Comparison of ENCODE assay signal across 8 cellular contexts in genomic region chr21:37257967-37258877, GRCh38. TPM values are rescaled to one million over a fixed set of nuclear protein-coding genes. Genes with fewer than 3 reads are reported as not detected.
DNase-seq lines count a peak whose midpoint lies in the region; ATAC-seq and TF ChIP-seq lines count a peak whose summit lies in the region.

No MANE protein-coding gene starts in this region.

- H3K9me3 ChIP-seq in psoas muscle (no peaks in the 10 kb centered on the region), uterus (no peaks in the 10 kb centered on the region)

- peak overlapping the region; percentile 87 for H3K4me3 Mint-ChIP-seq in activated naive CD8-positive, alpha-beta T cell treated with anti-CD3 and anti-CD28 coated beads for 36 hours

- peak overlapping the region; percentile 95 for H3K27ac Mint-ChIP-seq in activated naive CD8-positive, alpha-beta T cell treated with anti-CD3 and anti-CD28 coated beads for 36 hours

- ATAC-seq in GM21737 (IDR thresholded peaks at IDR 0.05; ENCODE audit: unreplicated experiment) (peak; percentile 60), left cardiac atrium (peak; percentile 71 to 74), psoas muscle (peak; percentile 72 to 82 (median 75))

- peaks cover 28% of the 10 kb centered on the region for H3K4me1 ChIP-seq in psoas muscle
- H3K4me1 ChIP-seq in uterus, result no peaks in the 10 kb centered on the region

- H3K36me3 Mint-ChIP-seq in activated naive CD8-positive, alpha-beta T cell treated with anti-CD3 and anti-CD28 coated beads for 36 hours, result peaks cover 32% of the 10 kb centered on the region

- TF ChIP-seq POLR2A in uterus (IDR thresholded peaks at IDR 0.05), result no peak

- TF ChIP-seq CTCF in LNCaP clone FGC (IDR thresholded peaks at IDR 0.05; ENCODE audit: control insufficient read depth, extremely low read depth, insufficient read depth) (no peak), psoas muscle (IDR thresholded peaks at IDR 0.05) (no peak), uterus (IDR thresholded peaks at IDR 0.05) (no peak)

- intact Hi-C loops in left cardiac atrium (cut with DNase I), result loop anchor here in 1 of 2 donors (5.0 kb wide), 1 partner anchor 36 kb away; no protein-coding TSS in a partner anchor
- intact Hi-C loops in psoas muscle (cut with DNase I), result loop anchor here (5.0 to 10.0 kb wide), 3 partner anchors 36 to 214 kb away; no protein-coding TSS in a partner anchor
- intact Hi-C loops in uterus (cut with DNase I; ENCODE audit: low total_unique reads), result no loop called here

- WGBS in psoas muscle, 3 donors, result 5 to 9% (median 7%) methylated on average over 55 of the region's 55 CpGs

- H3K4me1 Mint-ChIP-seq in activated naive CD8-positive, alpha-beta T cell treated with anti-CD3 and anti-CD28 coated beads for 36 hours, result peaks cover 34% of the 10 kb centered on the region

- H3K27ac ChIP-seq in psoas muscle (peak overlapping the region; percentile 73), uterus (peak overlapping the region; percentile 47 to 74)

- H3K27me3 ChIP-seq in psoas muscle (ENCODE audit: insufficient read depth in 3 of 3, low read length in 2 of 3), result no peaks in the 10 kb centered on the region
- no peaks in the 10 kb centered on the region for H3K27me3 ChIP-seq in uterus

- DNase-seq in DMS53 treated with DMSO at 0.1 percent for 48 hours (lab: John Stamatoyannopoulos, UW; ENCODE audit: unreplicated experiment), result peak; percentile 53
- peak; percentile 27 for DNase-seq in LNCaP clone FGC (ENCODE audit: low read depth)
- DNase-seq in SKM-1 (lab: John Stamatoyannopoulos, UW; ENCODE audit: unreplicated experiment), result peak; percentile 51
- peak; percentile 87 for DNase-seq in activated naive CD8-positive, alpha-beta T cell treated with anti-CD3 and anti-CD28 coated beads for 36 hours
- DNase-seq in left cardiac atrium, result peak; percentile 62
- DNase-seq in psoas muscle, result peak; percentile 52 to 73
- DNase-seq in uterus, result peak; percentile 31 to 48

- peak overlapping the region; percentile 56 for H3K4me3 ChIP-seq in LNCaP clone FGC (ENCODE audit: low read depth, low read length)
- H3K4me3 ChIP-seq in psoas muscle, result peak overlapping the region; percentile 73
- peak overlapping the region; percentile 33 to 38 for H3K4me3 ChIP-seq in uterus

- no peaks in the 10 kb centered on the region for H3K36me3 ChIP-seq in psoas muscle (ENCODE audit: insufficient read depth in 1 of 2, low read depth in 1 of 2)
- H3K36me3 ChIP-seq in uterus, result no peaks in the 10 kb centered on the region

- no peaks in the 10 kb centered on the region for H3K27me3 Mint-ChIP-seq in activated naive CD8-positive, alpha-beta T cell treated with anti-CD3 and anti-CD28 coated beads for 36 hours

- H3K9me3 Mint-ChIP-seq in activated naive CD8-positive, alpha-beta T cell treated with anti-CD3 and anti-CD28 coated beads for 36 hours, result no peaks in the 10 kb centered on the region

RNA-seq across cellular contexts. Expression of gene VPS26C, which starts 8.9 kb away (rescaled TPM):
- total RNA-seq in activated naive CD8-positive, alpha-beta T cell treated with anti-CD3 and anti-CD28 coated beads for 36 hours, result 10 to 100 TPM; 60.7 to 62.6 TPM
- 10 to 100 TPM; 35.0 to 43.6 TPM for total RNA-seq in left cardiac atrium
- total RNA-seq in psoas muscle, result 10 to 100 TPM; 32.7 to 58.4 (median 46.8) TPM
- 10 to 100 TPM; 29.6 to 78.2 (median 52.5) TPM for polyA plus RNA-seq in psoas muscle
- 100 to 1,000 TPM in 1 of 4 donors, 10 to 100 TPM in 3; 44.8 to 179 (median 56.0) TPM for total RNA-seq in uterus

Comparison
In these comparisons a context has a peak if more than half of its experiments do, and no peak if none do; other contexts are left out.
1. Peak in every context shown above with its lines: DNase-seq, ATAC-seq, H3K4me3 ChIP-seq and H3K27ac ChIP-seq.
2. DNase-seq: peak in every context shown above with its lines; median percentile 87 in activated naive CD8-positive, alpha-beta T cell treated with anti-CD3 and anti-CD28 coated beads for 36 hours; 62 in psoas muscle; 62 in left cardiac atrium; 53 in DMS53 treated with DMSO at 0.1 percent for 48 hours; 51 in SKM-1; 40 in uterus; 27 in LNCaP clone FGC.